In genomic region chr6:99590728-99591672, GRCh38 we compare ENCODE assay signal across 12 cellular contexts. TPM values are rescaled to one million over a fixed set of nuclear protein-coding genes. Genes with fewer than 3 reads are reported as not detected.
DNase-seq lines count a peak whose midpoint lies in the region; ATAC-seq and TF ChIP-seq lines count a peak whose summit lies in the region.
"Had no signal": no experiment of that assay in that cellular context is flagged by ENCODE, and none has a peak within 500 bp of the region (broad histone marks: within the 10 kb centered on the region; RNA-seq: fewer than 3 reads in every experiment).

No MANE protein-coding gene starts in this region.

- no peak overlapping the region for H3K27ac ChIP-seq in smooth muscle cell (ENCODE audit: low read depth)
- no peak overlapping the region for H3K27ac ChIP-seq in caudate nucleus (ENCODE audit: low read depth, low read length)

- no peak for TF ChIP-seq CTCF in smooth muscle cell (IDR thresholded peaks at IDR 0.05; ENCODE audit: borderline replicate concordance, insufficient read depth, poor library complexity, severe bottlenecking)

- H3K9me3 Mint-ChIP-seq in activated CD4-positive, alpha-beta T cell treated with anti-CD3 and anti-CD28 coated beads for 36 hours (ENCODE audit: low read depth) = peaks cover 2% of the 10 kb centered on the region

- H3K36me3 ChIP-seq in iPS-15b (ENCODE audit: control insufficient read depth, insufficient read depth, low read length) (no peaks in the 10 kb centered on the region), smooth muscle cell (ENCODE audit: low read depth) (no peaks in the 10 kb centered on the region)

- H3K4me2 ChIP-seq in smooth muscle cell = peak overlapping the region; percentile 74

- no peaks in the 10 kb centered on the region for H4K20me1 ChIP-seq in smooth muscle cell (ENCODE audit: low read depth)

- DNase-seq in activated CD4-positive, alpha-beta T cell treated with anti-CD3 and anti-CD28 coated beads for 36 hours = peak; percentile 27
- no peak for DNase-seq in activated CD4-positive, alpha-beta T cell treated with anti-CD3 and anti-CD28 coated beads, Interleukin-2, amount 50 U/mL, for 4 hours
- DNase-seq in SKM-1 (lab: John Stamatoyannopoulos, UW; ENCODE audit: unreplicated experiment) = peak; percentile 60
- no peak for DNase-seq in smooth muscle cell (lab: John Stamatoyannopoulos, UW; ENCODE audit: unreplicated experiment)
- DNase-seq in caudate nucleus (lab: John Stamatoyannopoulos, UW) = no peak
- no peak for DNase-seq in NCI-H2081 treated with DMSO at 0.1 percent for 48 hours (lab: John Stamatoyannopoulos, UW)
- DNase-seq: HCEC 1CT had no signal

- CTCF ChIA-PET in activated CD4-positive, alpha-beta T cell treated with anti-CD3 and anti-CD28 coated beads for 36 hours (lab: Charles Lee) = interaction anchor here (0.6 to 3.4 kb wide), 3 partner anchors 69 to 156 kb away, joined by 3 to 32 read pairs (median 4); no protein-coding TSS in a partner anchor

- H3K9ac ChIP-seq in iPS-15b (ENCODE audit: low read depth, low read length) (no peak overlapping the region), smooth muscle cell (ENCODE audit: low read depth) (no peak overlapping the region)

- H3K27me3 ChIP-seq in iPS-15b (ENCODE audit: control insufficient read depth, insufficient read depth, low read length) (peaks cover 100% of the 10 kb centered on the region), smooth muscle cell (ENCODE audit: low read depth) (peaks cover 92% of the 10 kb centered on the region)

- no peaks in the 10 kb centered on the region for H3K79me2 ChIP-seq in smooth muscle cell (ENCODE audit: low read depth)

- no peak overlapping the region for H3K4me3 Mint-ChIP-seq in activated CD4-positive, alpha-beta T cell treated with anti-CD3 and anti-CD28 coated beads for 36 hours

- H2AFZ ChIP-seq in smooth muscle cell (ENCODE audit: low read depth) = no peak overlapping the region

- no peak overlapping the region for H3K27ac Mint-ChIP-seq in activated CD4-positive, alpha-beta T cell treated with anti-CD3 and anti-CD28 coated beads for 36 hours

- peaks cover 17% of the 10 kb centered on the region for H3K4me1 Mint-ChIP-seq in activated CD4-positive, alpha-beta T cell treated with anti-CD3 and anti-CD28 coated beads for 36 hours

- WGBS in smooth muscle cell (ENCODE audit: low lambda C conversion rate) = 4% methylated on average over 62 of the region's 63 CpGs

- no peaks in the 10 kb centered on the region for H3K36me3 Mint-ChIP-seq in activated CD4-positive, alpha-beta T cell treated with anti-CD3 and anti-CD28 coated beads for 36 hours (ENCODE audit: low read depth)

- H3K4me3 ChIP-seq in iPS-15b (ENCODE audit: low read depth, low read length) (peak overlapping the region; percentile 42), smooth muscle cell (peak overlapping the region; percentile 3)

- ATAC-seq in activated CD4-positive, alpha-beta T cell treated with anti-CD3 and anti-CD28 coated beads for 36 hours = no peak
- ATAC-seq in GM18867 (IDR thresholded peaks at IDR 0.05; ENCODE audit: unreplicated experiment) = no peak

- no peaks in the 10 kb centered on the region for H3K9me3 ChIP-seq in iPS-15b (ENCODE audit: control insufficient read depth, insufficient read depth, low read length)
- H3K9me3 ChIP-seq in smooth muscle cell (replicated peaks; ENCODE audit: low read depth) = no peaks in the 10 kb centered on the region

- POLR2A ChIA-PET in activated CD4-positive, alpha-beta T cell treated with anti-CD3 and anti-CD28 coated beads for 36 hours (lab: Charles Lee) = interaction anchor here (0.7 kb wide), 1 partner anchor 23 kb away, joined by 6 read pairs; the partner anchor contains the start of gene CCNC

- intact Hi-C loops in activated CD4-positive, alpha-beta T cell treated with anti-CD3 and anti-CD28 coated beads for 36 hours (cut with DNase I, micrococcal nuclease) = no loop called here

- peaks cover 60% of the 10 kb centered on the region for H3K27me3 Mint-ChIP-seq in activated CD4-positive, alpha-beta T cell treated with anti-CD3 and anti-CD28 coated beads for 36 hours

- H3K4me1 ChIP-seq in iPS-15b (ENCODE audit: control insufficient read depth, insufficient read depth, low read length) = no peaks in the 10 kb centered on the region
- peaks cover 21% of the 10 kb centered on the region for H3K4me1 ChIP-seq in smooth muscle cell (ENCODE audit: low read depth)

- H3F3A ChIP-seq in smooth muscle cell (ENCODE audit: low read depth) = no peaks in the 10 kb centered on the region

RNA-seq across cellular contexts. Expression of gene PRDM13, which starts 15.6 kb away (rescaled TPM):
- total RNA-seq in activated CD4-positive, alpha-beta T cell treated with anti-CD3 and anti-CD28 coated beads for 36 hours = not detected
- not detected in 2 replicates for total RNA-seq in smooth muscle cell
- not detected in 2 replicates for polyA plus RNA-seq in smooth muscle cell
- total RNA-seq: frontal cortex, liver, M059J had no signal
- polyA plus RNA-seq: liver had no signal

RNA-seq across cellular contexts. Expression of gene CCNC, which starts 22.5 kb away (rescaled TPM):
- 10 to 100 TPM; 50.7 to 67.3 TPM for total RNA-seq in activated CD4-positive, alpha-beta T cell treated with anti-CD3 and anti-CD28 coated beads for 36 hours
- total RNA-seq in smooth muscle cell = 67.7 and 111 TPM in 2 replicates
- polyA plus RNA-seq in smooth muscle cell = 53.8 and 57.8 TPM in 2 replicates

Comparison
In these comparisons a context has a peak if more than half of its experiments do, and no peak if none do; other contexts are left out.
1. DNase-seq: peak in activated CD4-positive, alpha-beta T cell treated with anti-CD3 and anti-CD28 coated beads for 36 hours (single experiment) and SKM-1 (single experiment); none in activated CD4-positive, alpha-beta T cell treated with anti-CD3 and anti-CD28 coated beads, Interleukin-2, amount 50 U/mL, for 4 hours (0 of 2), smooth muscle cell (single experiment), caudate nucleus (0 of 61) and NCI-H2081 treated with DMSO at 0.1 percent for 48 hours (single experiment).